13 cellular contexts compared by ENCODE assay signal in the genomic region with DNA sequence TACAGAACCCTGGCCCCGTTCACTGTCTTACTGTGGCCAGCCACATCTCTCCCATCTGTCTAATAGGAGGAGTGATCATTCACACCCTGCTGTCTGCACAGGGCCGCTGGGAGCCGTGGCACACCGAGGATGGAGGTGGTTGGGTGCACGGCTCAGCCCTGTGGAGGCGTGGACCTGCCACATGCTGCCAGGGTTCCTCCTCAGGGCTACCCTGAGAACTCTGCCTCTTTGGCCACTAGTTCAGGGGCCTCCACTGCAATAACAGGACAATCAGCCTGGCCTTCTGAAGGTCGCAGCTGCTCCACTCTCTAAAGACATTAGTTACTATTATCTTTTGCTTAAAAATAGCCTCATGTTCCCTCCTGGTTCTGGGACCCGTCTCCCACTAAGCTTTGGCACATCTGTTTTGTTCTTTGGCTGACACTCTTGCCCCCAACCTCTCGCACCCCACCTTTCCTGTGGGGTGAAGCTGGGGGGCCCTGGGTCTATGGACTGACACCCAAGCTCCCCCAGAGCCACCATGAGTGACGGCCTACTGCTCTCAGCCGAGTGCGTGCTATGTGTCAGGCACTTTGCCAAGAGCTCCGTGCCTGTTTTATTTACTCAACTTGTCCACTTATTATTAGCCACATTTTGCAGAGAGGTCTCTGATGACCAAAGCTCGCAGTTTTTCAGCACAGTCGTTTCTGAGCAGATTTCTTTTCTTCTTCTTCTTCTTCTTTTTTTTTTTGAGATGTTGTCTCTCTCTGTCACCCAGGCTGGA.
A peak's percentile ranks its signal among the peaks of the same experiment; 100 is the strongest.
DNase-seq lines count a peak whose midpoint lies in the region; ATAC-seq and TF ChIP-seq lines count a peak whose summit lies in the region.
"Had no signal": no experiment of that assay in that cellular context is flagged by ENCODE, and none has a peak within 500 bp of the region (broad histone marks: within the 10 kb centered on the region; RNA-seq: fewer than 3 reads in every experiment).

No MANE protein-coding gene starts in this region.

- H3K27me3 Mint-ChIP-seq in nephron (ENCODE audit: low read depth), result no peaks in the 10 kb centered on the region

- H3K9me3 ChIP-seq in BLaER1 treated with 17β-estradiol and CSF1 and Interleukin-3, amounts not matched to agents 10 nM and 100 nM (replicated peaks in 1 of 11), result no peaks in the 10 kb centered on the region

- H3K4me3 Mint-ChIP-seq in nephron, result no peak overlapping the region
- H3K4me3 Mint-ChIP-seq: activated T-helper 1 cell treated with anti-CD3 and anti-CD28 coated beads, Interleukin-12 subunit alpha, Interleukin-12 subunit beta, Interleukin-2, Interleukin-4 antibody, amounts not matched to agents 30 ng/mL and 10 ng/mL and 1 ng/mL, durations not matched to agents 14 hours and 24 hours and 36 hours; mesothelial cell of epicardium had no signal

- peaks cover 4 to 68% (median 33%) of the 10 kb centered on the region in 11 experiments; a peak in 18 of 22 replicates for H3K36me3 ChIP-seq in BLaER1 treated with 17β-estradiol and CSF1 and Interleukin-3, amounts not matched to agents 10 nM and 100 nM

- peak overlapping the region in 7 of 11 experiments; percentile 6 to 75 (median 66); a peak in 11 of 22 replicates for H3K27ac ChIP-seq in BLaER1 treated with 17β-estradiol and CSF1 and Interleukin-3, amounts not matched to agents 10 nM and 100 nM

- H3K9me3 Mint-ChIP-seq in nephron, result no peaks in the 10 kb centered on the region
- H3K9me3 Mint-ChIP-seq: activated T-helper 1 cell treated with anti-CD3 and anti-CD28 coated beads, Interleukin-12 subunit alpha, Interleukin-12 subunit beta, Interleukin-2, Interleukin-4 antibody, amounts not matched to agents 30 ng/mL and 10 ng/mL and 1 ng/mL, durations not matched to agents 14 hours and 24 hours and 36 hours; mesothelial cell of epicardium had no signal

- H3K9ac ChIP-seq in BLaER1 treated with 17β-estradiol and CSF1 and Interleukin-3, amounts not matched to agents 10 nM and 100 nM, result peak overlapping the region in 4 of 11 experiments; percentile 3 to 58 (median 22); a peak in 2 of 22 replicates

- H3K4me1 ChIP-seq in BLaER1 treated with 17β-estradiol and CSF1 and Interleukin-3, amounts not matched to agents 10 nM and 100 nM, result peaks cover 31 to 88% (median 47%) of the 10 kb centered on the region in 10 experiments

- H3K36me3 Mint-ChIP-seq in nephron (ENCODE audit: low read depth), result peaks cover 5% of the 10 kb centered on the region

- peaks cover 0 to 9% (median 0%) of the 10 kb centered on the region in 11 experiments; a peak in 3 of 22 replicates for H4K20me1 ChIP-seq in BLaER1 treated with 17β-estradiol and CSF1 and Interleukin-3, amounts not matched to agents 10 nM and 100 nM

- H3K4me3 ChIP-seq in BLaER1 treated with 17β-estradiol and CSF1 and Interleukin-3, amounts not matched to agents 10 nM and 100 nM, result no peak overlapping the region
- no peak overlapping the region for H3K4me3 ChIP-seq in fibroblast of the aortic adventitia (ENCODE audit: low read depth, low read length)
- H3K4me3 ChIP-seq: skin epidermis had no signal

- TF ChIP-seq CTCF in fibroblast of the aortic adventitia (IDR thresholded peaks at IDR 0.05; ENCODE audit: insufficient read depth, low read length) (no peak), nephron (IDR thresholded peaks at IDR 0.05; ENCODE audit: unreplicated experiment in 3 of 3) (no peak)

- no peak overlapping the region for H3K4me2 ChIP-seq in BLaER1 treated with 17β-estradiol and CSF1 and Interleukin-3, amounts not matched to agents 10 nM and 100 nM

- H3K4me1 Mint-ChIP-seq in nephron, result peaks cover 20% of the 10 kb centered on the region

- ATAC-seq in GM21423 (IDR thresholded peaks at IDR 0.05; ENCODE audit: unreplicated experiment) (no peak), HG03521 (IDR thresholded peaks at IDR 0.05; ENCODE audit: unreplicated experiment) (no peak), GM21367 (IDR thresholded peaks at IDR 0.05; ENCODE audit: unreplicated experiment) (no peak)

- DNase-seq in NCI-H345 treated with DMSO at 0.1 percent for 48 hours (lab: John Stamatoyannopoulos, UW; ENCODE audit: unreplicated experiment) (peak; percentile 17), fibroblast of the aortic adventitia (ENCODE audit: low read depth) (peak; percentile 36), NCI-H526 treated with DMSO at 0.1 percent for 48 hours (lab: John Stamatoyannopoulos, UW) (no peak)
- DNase-seq: GF-D8, KBM-7 had no signal

- no peaks in the 10 kb centered on the region for H3K27me3 ChIP-seq in BLaER1 treated with 17β-estradiol and CSF1 and Interleukin-3, amounts not matched to agents 10 nM and 100 nM

- peak overlapping the region; percentile 26 to 59 (median 44) for H3K27ac Mint-ChIP-seq in nephron
- H3K27ac Mint-ChIP-seq: activated T-helper 1 cell treated with anti-CD3 and anti-CD28 coated beads, Interleukin-12 subunit alpha, Interleukin-12 subunit beta, Interleukin-2, Interleukin-4 antibody, amounts not matched to agents 30 ng/mL and 10 ng/mL and 1 ng/mL, durations not matched to agents 14 hours and 24 hours and 36 hours; mesothelial cell of epicardium had no signal
